1 cellular context compared by ENCODE assay signal in genomic region chr22:20020533-20021195, GRCh38.
A peak's percentile ranks its signal among the peaks of the same experiment; 100 is the strongest.
TF ChIP-seq lines count a peak whose summit lies in the region.

A gene with protein sequence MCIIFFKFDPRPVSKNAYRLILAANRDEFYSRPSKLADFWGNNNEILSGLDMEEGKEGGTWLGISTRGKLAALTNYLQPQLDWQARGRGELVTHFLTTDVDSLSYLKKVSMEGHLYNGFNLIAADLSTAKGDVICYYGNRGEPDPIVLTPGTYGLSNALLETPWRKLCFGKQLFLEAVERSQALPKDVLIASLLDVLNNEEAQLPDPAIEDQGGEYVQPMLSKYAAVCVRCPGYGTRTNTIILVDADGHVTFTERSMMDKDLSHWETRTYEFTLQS (plus strand): TSS chr22:20021110. CDS start chr22:20036799, 15,689 bp downstream.

TF ChIP-seq in HEK293, 187 proteins besides CTCF, POLR2A, EP300 and RAD21 (continued from another document):
- TF ChIP-seq ZBTB26 (tag by site-specific recombination; optimal IDR thresholded peaks at IDR 0.05), result peak; percentile 46
- no peak for TF ChIP-seq ZNF140 (tag by site-specific recombination; IDR thresholded peaks at IDR 0.05)
- TF ChIP-seq, protein P1, sequence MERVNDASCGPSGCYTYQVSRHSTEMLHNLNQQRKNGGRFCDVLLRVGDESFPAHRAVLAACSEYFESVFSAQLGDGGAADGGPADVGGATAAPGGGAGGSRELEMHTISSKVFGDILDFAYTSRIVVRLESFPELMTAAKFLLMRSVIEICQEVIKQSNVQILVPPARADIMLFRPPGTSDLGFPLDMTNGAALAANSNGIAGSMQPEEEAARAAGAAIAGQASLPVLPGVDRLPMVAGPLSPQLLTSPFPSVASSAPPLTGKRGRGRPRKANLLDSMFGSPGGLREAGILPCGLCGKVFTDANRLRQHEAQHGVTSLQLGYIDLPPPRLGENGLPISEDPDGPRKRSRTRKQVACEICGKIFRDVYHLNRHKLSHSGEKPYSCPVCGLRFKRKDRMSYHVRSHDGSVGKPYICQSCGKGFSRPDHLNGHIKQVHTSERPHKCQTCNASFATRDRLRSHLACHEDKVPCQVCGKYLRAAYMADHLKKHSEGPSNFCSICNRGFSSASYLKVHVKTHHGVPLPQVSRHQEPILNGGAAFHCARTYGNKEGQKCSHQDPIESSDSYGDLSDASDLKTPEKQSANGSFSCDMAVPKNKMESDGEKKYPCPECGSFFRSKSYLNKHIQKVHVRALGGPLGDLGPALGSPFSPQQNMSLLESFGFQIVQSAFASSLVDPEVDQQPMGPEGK (tag by site-specific recombination; IDR thresholded peaks at IDR 0.05), result peak; percentile 28; the same call in 1 of the 2 replicates
- TF ChIP-seq, protein P2, sequence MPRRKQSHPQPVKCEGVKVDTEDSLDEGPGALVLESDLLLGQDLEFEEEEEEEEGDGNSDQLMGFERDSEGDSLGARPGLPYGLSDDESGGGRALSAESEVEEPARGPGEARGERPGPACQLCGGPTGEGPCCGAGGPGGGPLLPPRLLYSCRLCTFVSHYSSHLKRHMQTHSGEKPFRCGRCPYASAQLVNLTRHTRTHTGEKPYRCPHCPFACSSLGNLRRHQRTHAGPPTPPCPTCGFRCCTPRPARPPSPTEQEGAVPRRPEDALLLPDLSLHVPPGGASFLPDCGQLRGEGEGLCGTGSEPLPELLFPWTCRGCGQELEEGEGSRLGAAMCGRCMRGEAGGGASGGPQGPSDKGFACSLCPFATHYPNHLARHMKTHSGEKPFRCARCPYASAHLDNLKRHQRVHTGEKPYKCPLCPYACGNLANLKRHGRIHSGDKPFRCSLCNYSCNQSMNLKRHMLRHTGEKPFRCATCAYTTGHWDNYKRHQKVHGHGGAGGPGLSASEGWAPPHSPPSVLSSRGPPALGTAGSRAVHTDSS (tag by site-specific recombination; IDR thresholded peaks at IDR 0.05), result peak; percentile 7; the same call in 1 of the 2 replicates
- TF ChIP-seq KLF10 (tag by site-specific recombination; IDR thresholded peaks at IDR 0.05), result peak; percentile 28; the same call in 1 of the 2 replicates
